Comparison of ENCODE assay signal across 23 cellular contexts in the genomic region with DNA sequence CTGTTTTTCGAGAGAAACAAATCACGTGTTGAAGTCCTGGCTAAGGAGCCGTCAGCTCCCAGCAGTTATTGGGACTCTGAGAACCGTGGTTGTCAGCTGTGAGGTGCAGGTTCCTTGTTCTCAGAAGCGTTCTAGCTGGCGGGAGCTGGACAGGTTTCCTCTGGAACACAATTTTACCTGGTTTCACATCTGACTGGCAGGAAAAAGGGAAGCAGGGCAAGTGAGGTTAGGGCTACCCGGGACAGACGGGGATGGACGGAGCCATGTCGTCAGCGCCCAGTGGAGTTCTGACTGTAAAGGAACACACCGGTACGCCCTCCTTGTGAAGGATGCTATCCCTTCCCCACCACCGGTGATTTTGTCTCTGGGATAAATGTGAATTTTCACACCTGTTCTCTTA.
"Had no signal": no experiment of that assay in that cellular context is flagged by ENCODE, and none has a peak within 500 bp of the region (broad histone marks: within the 10 kb centered on the region; RNA-seq: fewer than 3 reads in every experiment).

No MANE protein-coding gene starts in this region.

- H3K4me3 ChIP-seq: Peyer's patch had no signal

- H3K27ac ChIP-seq: Peyer's patch had no signal

- H3K4me1 Mint-ChIP-seq: activated B cell treated with CpG ODN at 0.5 μM for 24 hours had no signal

- H3K27me3 Mint-ChIP-seq: activated B cell treated with CpG ODN at 0.5 μM for 24 hours; activated CD4-positive, alpha-beta memory T cell treated with anti-CD3 and anti-CD28 coated beads for 36 hours; activated naive CD8-positive, alpha-beta T cell; activated T-helper 17 cell treated with anti-CD3 and anti-CD28 coated beads, Interleukin-2, amount 50 U/mL, for 72 hours; T-helper 17 cell had no signal

- ATAC-seq: activated T-helper 17 cell treated with anti-CD3 and anti-CD28 coated beads, Interleukin-2, amount 50 U/mL, for 72 hours; T-helper 17 cell had no signal

- H3K4me1 ChIP-seq: Peyer's patch had no signal

- H3K27ac Mint-ChIP-seq: activated B cell treated with CpG ODN at 0.5 μM for 24 hours; activated CD4-positive, alpha-beta memory T cell treated with anti-CD3 and anti-CD28 coated beads for 36 hours; activated CD4-positive, alpha-beta T cell treated with anti-CD3 and anti-CD28 coated beads, Interleukin-2, amount 10 ng/mL, durations not matched to agents 7 days and 5 days; activated naive CD4-positive, alpha-beta T cell treated with anti-CD3 and anti-CD28 coated beads for 36 hours; activated naive CD8-positive, alpha-beta T cell; activated T-helper 17 cell treated with anti-CD3 and anti-CD28 coated beads, Interleukin-2, amount 50 U/mL, for 72 hours; T-helper 17 cell had no signal

- H3K9me3 ChIP-seq: Peyer's patch had no signal

- H3K4me3 Mint-ChIP-seq: activated B cell treated with CpG ODN at 0.5 μM for 24 hours; activated CD4-positive, alpha-beta memory T cell treated with anti-CD3 and anti-CD28 coated beads for 36 hours; activated CD4-positive, alpha-beta T cell treated with anti-CD3 and anti-CD28 coated beads, Interleukin-2, amount 10 ng/mL, durations not matched to agents 7 days and 5 days; activated naive CD4-positive, alpha-beta T cell treated with anti-CD3 and anti-CD28 coated beads for 36 hours; activated naive CD8-positive, alpha-beta T cell; activated T-helper 17 cell treated with anti-CD3 and anti-CD28 coated beads, Interleukin-2, amount 50 U/mL, for 72 hours; brain; T-helper 17 cell had no signal

- H3K9me3 Mint-ChIP-seq: activated B cell treated with CpG ODN at 0.5 μM for 24 hours; activated CD4-positive, alpha-beta memory T cell treated with anti-CD3 and anti-CD28 coated beads for 36 hours; activated CD4-positive, alpha-beta T cell treated with anti-CD3 and anti-CD28 coated beads, Interleukin-2, amount 10 ng/mL, durations not matched to agents 7 days and 5 days; activated naive CD4-positive, alpha-beta T cell treated with anti-CD3 and anti-CD28 coated beads for 36 hours; activated T-helper 17 cell treated with anti-CD3 and anti-CD28 coated beads, Interleukin-2, amount 50 U/mL, for 72 hours; brain had no signal

- H3K27me3 ChIP-seq: Peyer's patch had no signal

- H3K36me3 Mint-ChIP-seq: activated CD4-positive, alpha-beta memory T cell treated with anti-CD3 and anti-CD28 coated beads for 36 hours; activated naive CD8-positive, alpha-beta T cell had no signal

- DNase-seq: activated B cell treated with CpG ODN at 0.5 μM for 24 hours; activated CD4-positive, alpha-beta memory T cell treated with anti-CD3 and anti-CD28 coated beads for 36 hours; activated CD4-positive, alpha-beta T cell treated with anti-CD3 and anti-CD28 coated beads, Interleukin-2, amount 10 ng/mL, durations not matched to agents 7 days and 5 days; activated gamma-delta T cell; activated naive CD4-positive, alpha-beta T cell treated with anti-CD3 and anti-CD28 coated beads for 36 hours; activated T-cell treated with anti-CD3 and anti-CD28 coated beads for 4 hours; activated T-cell treated with anti-CD3 and anti-CD28 coated beads, Interleukin-2, amount 50 U/mL, for 48 hours; amygdala; MM.1S; NCI-H1105; NCI-H1436; NCI-H1694 treated with DMSO at 0.1 percent for 48 hours; NCI-H2029 treated with DMSO at 0.1 percent for 48 hours; NCI-H345; NCI-H510A treated with DMSO at 0.1 percent for 48 hours; NCI-H69; Peyer's patch; SHP77 treated with DMSO at 0.1 percent for 48 hours; T-helper 17 cell; T-helper 9 cell had no signal
